In the genomic region with DNA sequence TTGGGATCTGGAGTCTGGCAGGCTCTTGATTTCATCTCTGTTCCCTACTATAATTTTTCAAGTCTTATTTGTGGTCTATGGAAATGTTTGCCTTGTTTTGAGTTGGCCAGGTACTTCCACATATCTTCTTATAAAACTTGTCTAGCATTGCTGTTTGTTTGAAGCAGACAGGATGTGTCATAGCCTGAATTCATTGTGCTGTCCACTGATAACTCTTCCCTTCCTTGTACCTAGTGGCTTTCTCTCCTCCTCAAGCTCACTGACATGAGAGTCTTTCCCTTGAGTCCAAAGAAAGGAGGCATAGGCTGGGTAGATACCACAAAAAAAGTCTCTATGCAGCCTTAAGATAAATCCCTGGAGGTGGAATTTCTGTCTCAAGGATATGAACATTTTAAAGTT, we compare ENCODE assay signal across 2 cellular contexts.
TF ChIP-seq lines count a peak whose summit lies in the region.

No MANE protein-coding gene starts in this region.

TF ChIP-seq in HCT116, 20 proteins besides CTCF, POLR2A, EP300 and RAD21:
- TF ChIP-seq, protein P1, sequence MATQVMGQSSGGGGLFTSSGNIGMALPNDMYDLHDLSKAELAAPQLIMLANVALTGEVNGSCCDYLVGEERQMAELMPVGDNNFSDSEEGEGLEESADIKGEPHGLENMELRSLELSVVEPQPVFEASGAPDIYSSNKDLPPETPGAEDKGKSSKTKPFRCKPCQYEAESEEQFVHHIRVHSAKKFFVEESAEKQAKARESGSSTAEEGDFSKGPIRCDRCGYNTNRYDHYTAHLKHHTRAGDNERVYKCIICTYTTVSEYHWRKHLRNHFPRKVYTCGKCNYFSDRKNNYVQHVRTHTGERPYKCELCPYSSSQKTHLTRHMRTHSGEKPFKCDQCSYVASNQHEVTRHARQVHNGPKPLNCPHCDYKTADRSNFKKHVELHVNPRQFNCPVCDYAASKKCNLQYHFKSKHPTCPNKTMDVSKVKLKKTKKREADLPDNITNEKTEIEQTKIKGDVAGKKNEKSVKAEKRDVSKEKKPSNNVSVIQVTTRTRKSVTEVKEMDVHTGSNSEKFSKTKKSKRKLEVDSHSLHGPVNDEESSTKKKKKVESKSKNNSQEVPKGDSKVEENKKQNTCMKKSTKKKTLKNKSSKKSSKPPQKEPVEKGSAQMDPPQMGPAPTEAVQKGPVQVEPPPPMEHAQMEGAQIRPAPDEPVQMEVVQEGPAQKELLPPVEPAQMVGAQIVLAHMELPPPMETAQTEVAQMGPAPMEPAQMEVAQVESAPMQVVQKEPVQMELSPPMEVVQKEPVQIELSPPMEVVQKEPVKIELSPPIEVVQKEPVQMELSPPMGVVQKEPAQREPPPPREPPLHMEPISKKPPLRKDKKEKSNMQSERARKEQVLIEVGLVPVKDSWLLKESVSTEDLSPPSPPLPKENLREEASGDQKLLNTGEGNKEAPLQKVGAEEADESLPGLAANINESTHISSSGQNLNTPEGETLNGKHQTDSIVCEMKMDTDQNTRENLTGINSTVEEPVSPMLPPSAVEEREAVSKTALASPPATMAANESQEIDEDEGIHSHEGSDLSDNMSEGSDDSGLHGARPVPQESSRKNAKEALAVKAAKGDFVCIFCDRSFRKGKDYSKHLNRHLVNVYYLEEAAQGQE (IDR thresholded peaks at IDR 0.05; ENCODE audit: low read depth), result no peak

TF ChIP-seq in WTC11, 78 proteins besides CTCF, POLR2A, EP300 and RAD21 (continued from another document):
- TF ChIP-seq, protein P2, sequence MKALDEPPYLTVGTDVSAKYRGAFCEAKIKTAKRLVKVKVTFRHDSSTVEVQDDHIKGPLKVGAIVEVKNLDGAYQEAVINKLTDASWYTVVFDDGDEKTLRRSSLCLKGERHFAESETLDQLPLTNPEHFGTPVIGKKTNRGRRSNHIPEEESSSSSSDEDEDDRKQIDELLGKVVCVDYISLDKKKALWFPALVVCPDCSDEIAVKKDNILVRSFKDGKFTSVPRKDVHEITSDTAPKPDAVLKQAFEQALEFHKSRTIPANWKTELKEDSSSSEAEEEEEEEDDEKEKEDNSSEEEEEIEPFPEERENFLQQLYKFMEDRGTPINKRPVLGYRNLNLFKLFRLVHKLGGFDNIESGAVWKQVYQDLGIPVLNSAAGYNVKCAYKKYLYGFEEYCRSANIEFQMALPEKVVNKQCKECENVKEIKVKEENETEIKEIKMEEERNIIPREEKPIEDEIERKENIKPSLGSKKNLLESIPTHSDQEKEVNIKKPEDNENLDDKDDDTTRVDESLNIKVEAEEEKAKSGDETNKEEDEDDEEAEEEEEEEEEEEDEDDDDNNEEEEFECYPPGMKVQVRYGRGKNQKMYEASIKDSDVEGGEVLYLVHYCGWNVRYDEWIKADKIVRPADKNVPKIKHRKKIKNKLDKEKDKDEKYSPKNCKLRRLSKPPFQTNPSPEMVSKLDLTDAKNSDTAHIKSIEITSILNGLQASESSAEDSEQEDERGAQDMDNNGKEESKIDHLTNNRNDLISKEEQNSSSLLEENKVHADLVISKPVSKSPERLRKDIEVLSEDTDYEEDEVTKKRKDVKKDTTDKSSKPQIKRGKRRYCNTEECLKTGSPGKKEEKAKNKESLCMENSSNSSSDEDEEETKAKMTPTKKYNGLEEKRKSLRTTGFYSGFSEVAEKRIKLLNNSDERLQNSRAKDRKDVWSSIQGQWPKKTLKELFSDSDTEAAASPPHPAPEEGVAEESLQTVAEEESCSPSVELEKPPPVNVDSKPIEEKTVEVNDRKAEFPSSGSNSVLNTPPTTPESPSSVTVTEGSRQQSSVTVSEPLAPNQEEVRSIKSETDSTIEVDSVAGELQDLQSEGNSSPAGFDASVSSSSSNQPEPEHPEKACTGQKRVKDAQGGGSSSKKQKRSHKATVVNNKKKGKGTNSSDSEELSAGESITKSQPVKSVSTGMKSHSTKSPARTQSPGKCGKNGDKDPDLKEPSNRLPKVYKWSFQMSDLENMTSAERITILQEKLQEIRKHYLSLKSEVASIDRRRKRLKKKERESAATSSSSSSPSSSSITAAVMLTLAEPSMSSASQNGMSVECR (CRISPR knock-in tag; IDR thresholded peaks at IDR 0.05; ENCODE audit: borderline replicate concordance), result no peak
- TF ChIP-seq, protein P3, sequence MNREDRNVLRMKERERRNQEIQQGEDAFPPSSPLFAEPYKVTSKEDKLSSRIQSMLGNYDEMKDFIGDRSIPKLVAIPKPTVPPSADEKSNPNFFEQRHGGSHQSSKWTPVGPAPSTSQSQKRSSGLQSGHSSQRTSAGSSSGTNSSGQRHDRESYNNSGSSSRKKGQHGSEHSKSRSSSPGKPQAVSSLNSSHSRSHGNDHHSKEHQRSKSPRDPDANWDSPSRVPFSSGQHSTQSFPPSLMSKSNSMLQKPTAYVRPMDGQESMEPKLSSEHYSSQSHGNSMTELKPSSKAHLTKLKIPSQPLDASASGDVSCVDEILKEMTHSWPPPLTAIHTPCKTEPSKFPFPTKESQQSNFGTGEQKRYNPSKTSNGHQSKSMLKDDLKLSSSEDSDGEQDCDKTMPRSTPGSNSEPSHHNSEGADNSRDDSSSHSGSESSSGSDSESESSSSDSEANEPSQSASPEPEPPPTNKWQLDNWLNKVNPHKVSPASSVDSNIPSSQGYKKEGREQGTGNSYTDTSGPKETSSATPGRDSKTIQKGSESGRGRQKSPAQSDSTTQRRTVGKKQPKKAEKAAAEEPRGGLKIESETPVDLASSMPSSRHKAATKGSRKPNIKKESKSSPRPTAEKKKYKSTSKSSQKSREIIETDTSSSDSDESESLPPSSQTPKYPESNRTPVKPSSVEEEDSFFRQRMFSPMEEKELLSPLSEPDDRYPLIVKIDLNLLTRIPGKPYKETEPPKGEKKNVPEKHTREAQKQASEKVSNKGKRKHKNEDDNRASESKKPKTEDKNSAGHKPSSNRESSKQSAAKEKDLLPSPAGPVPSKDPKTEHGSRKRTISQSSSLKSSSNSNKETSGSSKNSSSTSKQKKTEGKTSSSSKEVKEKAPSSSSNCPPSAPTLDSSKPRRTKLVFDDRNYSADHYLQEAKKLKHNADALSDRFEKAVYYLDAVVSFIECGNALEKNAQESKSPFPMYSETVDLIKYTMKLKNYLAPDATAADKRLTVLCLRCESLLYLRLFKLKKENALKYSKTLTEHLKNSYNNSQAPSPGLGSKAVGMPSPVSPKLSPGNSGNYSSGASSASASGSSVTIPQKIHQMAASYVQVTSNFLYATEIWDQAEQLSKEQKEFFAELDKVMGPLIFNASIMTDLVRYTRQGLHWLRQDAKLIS (CRISPR knock-in tag; IDR thresholded peaks at IDR 0.05; ENCODE audit: borderline replicate concordance), result no peak
- no peak for TF ChIP-seq RELA (CRISPR knock-in tag; IDR thresholded peaks at IDR 0.05; ENCODE audit: borderline replicate concordance)
- TF ChIP-seq, protein P4, sequence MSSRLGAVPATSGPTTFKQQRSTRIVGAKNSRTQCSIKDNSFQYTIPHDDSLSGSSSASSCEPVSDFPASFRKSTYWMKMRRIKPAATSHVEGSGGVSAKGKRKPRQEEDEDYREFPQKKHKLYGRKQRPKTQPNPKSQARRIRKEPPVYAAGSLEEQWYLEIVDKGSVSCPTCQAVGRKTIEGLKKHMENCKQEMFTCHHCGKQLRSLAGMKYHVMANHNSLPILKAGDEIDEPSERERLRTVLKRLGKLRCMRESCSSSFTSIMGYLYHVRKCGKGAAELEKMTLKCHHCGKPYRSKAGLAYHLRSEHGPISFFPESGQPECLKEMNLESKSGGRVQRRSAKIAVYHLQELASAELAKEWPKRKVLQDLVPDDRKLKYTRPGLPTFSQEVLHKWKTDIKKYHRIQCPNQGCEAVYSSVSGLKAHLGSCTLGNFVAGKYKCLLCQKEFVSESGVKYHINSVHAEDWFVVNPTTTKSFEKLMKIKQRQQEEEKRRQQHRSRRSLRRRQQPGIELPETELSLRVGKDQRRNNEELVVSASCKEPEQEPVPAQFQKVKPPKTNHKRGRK (CRISPR knock-in tag; IDR thresholded peaks at IDR 0.05; ENCODE audit: borderline replicate concordance), result no peak
- no peak for TF ChIP-seq NR3C1 (CRISPR knock-in tag; conservative IDR thresholded peaks at IDR 0.05; ENCODE audit: low read depth)
- TF ChIP-seq, protein P5, sequence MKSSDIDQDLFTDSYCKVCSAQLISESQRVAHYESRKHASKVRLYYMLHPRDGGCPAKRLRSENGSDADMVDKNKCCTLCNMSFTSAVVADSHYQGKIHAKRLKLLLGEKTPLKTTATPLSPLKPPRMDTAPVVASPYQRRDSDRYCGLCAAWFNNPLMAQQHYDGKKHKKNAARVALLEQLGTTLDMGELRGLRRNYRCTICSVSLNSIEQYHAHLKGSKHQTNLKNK (CRISPR knock-in tag; IDR thresholded peaks at IDR 0.05), result no peak
- TF ChIP-seq TEAD4 (CRISPR knock-in tag; IDR thresholded peaks at IDR 0.05), result no peak
- TF ChIP-seq, protein P6, sequence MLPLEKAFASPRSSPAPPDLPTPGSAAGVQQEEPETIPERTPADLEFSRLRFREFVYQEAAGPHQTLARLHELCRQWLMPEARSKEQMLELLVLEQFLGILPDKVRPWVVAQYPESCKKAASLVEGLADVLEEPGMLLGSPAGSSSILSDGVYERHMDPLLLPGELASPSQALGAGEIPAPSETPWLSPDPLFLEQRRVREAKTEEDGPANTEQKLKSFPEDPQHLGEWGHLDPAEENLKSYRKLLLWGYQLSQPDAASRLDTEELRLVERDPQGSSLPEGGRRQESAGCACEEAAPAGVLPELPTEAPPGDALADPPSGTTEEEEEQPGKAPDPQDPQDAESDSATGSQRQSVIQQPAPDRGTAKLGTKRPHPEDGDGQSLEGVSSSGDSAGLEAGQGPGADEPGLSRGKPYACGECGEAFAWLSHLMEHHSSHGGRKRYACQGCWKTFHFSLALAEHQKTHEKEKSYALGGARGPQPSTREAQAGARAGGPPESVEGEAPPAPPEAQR (CRISPR knock-in tag; IDR thresholded peaks at IDR 0.05), result no peak
TF ChIP-seq in WTC11: peak in this region for 0.
